In the genomic region with DNA sequence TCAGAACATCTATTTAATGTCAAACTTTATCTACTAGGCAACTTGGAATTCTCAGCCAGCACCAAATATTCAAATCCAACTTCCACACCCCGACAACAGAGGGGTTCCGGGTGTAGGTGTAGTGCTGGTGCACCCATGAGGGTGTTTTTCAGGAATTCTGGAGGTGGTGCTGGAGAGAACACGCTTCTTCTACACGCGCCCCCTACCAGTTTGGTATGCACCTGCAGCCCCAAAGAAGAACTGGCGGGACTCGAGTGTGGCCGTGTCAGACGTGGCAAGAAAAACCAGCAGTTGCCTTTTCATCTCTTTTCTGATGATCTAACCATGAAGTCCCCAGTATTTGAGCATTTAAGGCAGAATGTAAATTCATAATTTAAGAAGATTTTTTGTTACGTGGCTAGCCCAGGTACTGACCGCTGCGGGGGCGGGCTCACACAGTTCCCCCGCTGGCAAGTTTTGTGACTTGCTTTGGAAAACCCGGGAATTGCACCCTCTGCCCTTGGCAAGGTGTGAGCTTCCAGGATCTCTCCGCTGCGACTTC, we compare ENCODE assay signal across 1 cellular context.
TF ChIP-seq lines count a peak whose summit lies in the region.

No MANE protein-coding gene starts in this region.

TF ChIP-seq in HepG2, 621 proteins besides CTCF, POLR2A, EP300 and RAD21 (continued from another document):
- TF ChIP-seq HES4 (CRISPR knock-in tag; IDR thresholded peaks at IDR 0.05; ENCODE audit: borderline replicate concordance) (no peak), KLF16 (CRISPR knock-in tag; IDR thresholded peaks at IDR 0.05) (no peak), HNF4A (CRISPR knock-in tag; IDR thresholded peaks at IDR 0.05) (peak; percentile 19; the same call in 1 of the 2 replicates), ZIK1 (CRISPR knock-in tag; IDR thresholded peaks at IDR 0.05; ENCODE audit: borderline replicate concordance, low read depth) (no peak), CSRNP1 (CRISPR knock-in tag; IDR thresholded peaks at IDR 0.05) (no peak), PBX2 (CRISPR knock-in tag; IDR thresholded peaks at IDR 0.05) (no peak), ZNF83 (CRISPR knock-in tag; IDR thresholded peaks at IDR 0.05; ENCODE audit: borderline replicate concordance) (no peak)
- TF ChIP-seq, protein P1, sequence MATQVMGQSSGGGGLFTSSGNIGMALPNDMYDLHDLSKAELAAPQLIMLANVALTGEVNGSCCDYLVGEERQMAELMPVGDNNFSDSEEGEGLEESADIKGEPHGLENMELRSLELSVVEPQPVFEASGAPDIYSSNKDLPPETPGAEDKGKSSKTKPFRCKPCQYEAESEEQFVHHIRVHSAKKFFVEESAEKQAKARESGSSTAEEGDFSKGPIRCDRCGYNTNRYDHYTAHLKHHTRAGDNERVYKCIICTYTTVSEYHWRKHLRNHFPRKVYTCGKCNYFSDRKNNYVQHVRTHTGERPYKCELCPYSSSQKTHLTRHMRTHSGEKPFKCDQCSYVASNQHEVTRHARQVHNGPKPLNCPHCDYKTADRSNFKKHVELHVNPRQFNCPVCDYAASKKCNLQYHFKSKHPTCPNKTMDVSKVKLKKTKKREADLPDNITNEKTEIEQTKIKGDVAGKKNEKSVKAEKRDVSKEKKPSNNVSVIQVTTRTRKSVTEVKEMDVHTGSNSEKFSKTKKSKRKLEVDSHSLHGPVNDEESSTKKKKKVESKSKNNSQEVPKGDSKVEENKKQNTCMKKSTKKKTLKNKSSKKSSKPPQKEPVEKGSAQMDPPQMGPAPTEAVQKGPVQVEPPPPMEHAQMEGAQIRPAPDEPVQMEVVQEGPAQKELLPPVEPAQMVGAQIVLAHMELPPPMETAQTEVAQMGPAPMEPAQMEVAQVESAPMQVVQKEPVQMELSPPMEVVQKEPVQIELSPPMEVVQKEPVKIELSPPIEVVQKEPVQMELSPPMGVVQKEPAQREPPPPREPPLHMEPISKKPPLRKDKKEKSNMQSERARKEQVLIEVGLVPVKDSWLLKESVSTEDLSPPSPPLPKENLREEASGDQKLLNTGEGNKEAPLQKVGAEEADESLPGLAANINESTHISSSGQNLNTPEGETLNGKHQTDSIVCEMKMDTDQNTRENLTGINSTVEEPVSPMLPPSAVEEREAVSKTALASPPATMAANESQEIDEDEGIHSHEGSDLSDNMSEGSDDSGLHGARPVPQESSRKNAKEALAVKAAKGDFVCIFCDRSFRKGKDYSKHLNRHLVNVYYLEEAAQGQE (IDR thresholded peaks at IDR 0.05; ENCODE audit: borderline replicate concordance in 1 of 2, low read depth in 1 of 2, low read length in 2 of 2) = peak in 1 of 2 experiments; percentile 6; a peak in 1 of 4 replicates
- TF ChIP-seq, protein P2, sequence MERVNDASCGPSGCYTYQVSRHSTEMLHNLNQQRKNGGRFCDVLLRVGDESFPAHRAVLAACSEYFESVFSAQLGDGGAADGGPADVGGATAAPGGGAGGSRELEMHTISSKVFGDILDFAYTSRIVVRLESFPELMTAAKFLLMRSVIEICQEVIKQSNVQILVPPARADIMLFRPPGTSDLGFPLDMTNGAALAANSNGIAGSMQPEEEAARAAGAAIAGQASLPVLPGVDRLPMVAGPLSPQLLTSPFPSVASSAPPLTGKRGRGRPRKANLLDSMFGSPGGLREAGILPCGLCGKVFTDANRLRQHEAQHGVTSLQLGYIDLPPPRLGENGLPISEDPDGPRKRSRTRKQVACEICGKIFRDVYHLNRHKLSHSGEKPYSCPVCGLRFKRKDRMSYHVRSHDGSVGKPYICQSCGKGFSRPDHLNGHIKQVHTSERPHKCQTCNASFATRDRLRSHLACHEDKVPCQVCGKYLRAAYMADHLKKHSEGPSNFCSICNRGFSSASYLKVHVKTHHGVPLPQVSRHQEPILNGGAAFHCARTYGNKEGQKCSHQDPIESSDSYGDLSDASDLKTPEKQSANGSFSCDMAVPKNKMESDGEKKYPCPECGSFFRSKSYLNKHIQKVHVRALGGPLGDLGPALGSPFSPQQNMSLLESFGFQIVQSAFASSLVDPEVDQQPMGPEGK (CRISPR knock-in tag; IDR thresholded peaks at IDR 0.05) = peak; percentile 44; the same call in 1 of the 2 replicates
- TF ChIP-seq, protein P3, sequence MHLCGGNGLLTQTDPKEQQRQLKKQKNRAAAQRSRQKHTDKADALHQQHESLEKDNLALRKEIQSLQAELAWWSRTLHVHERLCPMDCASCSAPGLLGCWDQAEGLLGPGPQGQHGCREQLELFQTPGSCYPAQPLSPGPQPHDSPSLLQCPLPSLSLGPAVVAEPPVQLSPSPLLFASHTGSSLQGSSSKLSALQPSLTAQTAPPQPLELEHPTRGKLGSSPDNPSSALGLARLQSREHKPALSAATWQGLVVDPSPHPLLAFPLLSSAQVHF (CRISPR knock-in tag; IDR thresholded peaks at IDR 0.05) = 0 out of 2 replicates have a peak, but pooled peaks have one; percentile 48
- TF ChIP-seq, protein P4, sequence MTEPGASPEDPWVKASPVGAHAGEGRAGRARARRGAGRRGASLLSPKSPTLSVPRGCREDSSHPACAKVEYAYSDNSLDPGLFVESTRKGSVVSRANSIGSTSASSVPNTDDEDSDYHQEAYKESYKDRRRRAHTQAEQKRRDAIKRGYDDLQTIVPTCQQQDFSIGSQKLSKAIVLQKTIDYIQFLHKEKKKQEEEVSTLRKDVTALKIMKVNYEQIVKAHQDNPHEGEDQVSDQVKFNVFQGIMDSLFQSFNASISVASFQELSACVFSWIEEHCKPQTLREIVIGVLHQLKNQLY (CRISPR knock-in tag; IDR thresholded peaks at IDR 0.05) = no peak
